Comparison of ENCODE assay signal across 8 cellular contexts in genomic region chr20:32762754-32763201, GRCh38. TPM values are rescaled to one million over a fixed set of nuclear protein-coding genes. Genes with fewer than 3 reads are reported as not detected.
DNase-seq lines count a peak whose midpoint lies in the region; ATAC-seq and TF ChIP-seq lines count a peak whose summit lies in the region.

No MANE protein-coding gene starts in this region.

- H3K27ac ChIP-seq in foreskin keratinocyte: no peak overlapping the region

- in situ Hi-C loops in G401 (cut with HindIII; ENCODE audit: low sequenced_read_pairs): no loop called here

- TF ChIP-seq CTCF in activated B cell treated with CpG ODN at 0.5 μM for 24 hours (IDR thresholded peaks at IDR 0.05) (no peak), foreskin keratinocyte (conservative IDR thresholded peaks at IDR 0.05) (no peak), retinal pigment epithelial cell (conservative IDR thresholded peaks at IDR 0.05; ENCODE audit: low read depth, low read length) (no peak)

- H3K36me3 Mint-ChIP-seq in activated B cell treated with CpG ODN at 0.5 μM for 24 hours (ENCODE audit: low read depth): peaks cover 1% of the 10 kb centered on the region

- peak overlapping the region; percentile 78 for H3K4me3 ChIP-seq in retinal pigment epithelial cell (ENCODE audit: low read length)

- POLR2A ChIA-PET in activated B cell treated with CpG ODN at 0.5 μM for 24 hours (lab: Charles Lee): interaction anchor here (0.5 to 2.7 kb wide), 3 partner anchors 19 to 67 kb away, joined by 6 to 23 read pairs (median 7); partner anchors contain the start of gene COMMD7

- no peaks in the 10 kb centered on the region for H3K9me3 Mint-ChIP-seq in activated B cell treated with CpG ODN at 0.5 μM for 24 hours

- H3K4me1 ChIP-seq in foreskin keratinocyte: peaks cover 4% of the 10 kb centered on the region

- ATAC-seq in HG03159 (IDR thresholded peaks at IDR 0.05; ENCODE audit: unreplicated experiment): peak; percentile 16
- peak; percentile 26 for ATAC-seq in activated B cell treated with CpG ODN at 0.5 μM for 24 hours (ENCODE audit: low read depth)
- ATAC-seq in foreskin keratinocyte: peak; percentile 11

- intact Hi-C loops in activated B cell treated with CpG ODN at 0.5 μM for 24 hours (cut with micrococcal nuclease): loop anchor here (1.0 kb wide), 2 partner anchors 19 to 210 kb away; partner anchors contain the start of gene COMMD7

- peak overlapping the region; percentile 86 for H3K4me3 Mint-ChIP-seq in activated B cell treated with CpG ODN at 0.5 μM for 24 hours

- CTCF ChIA-PET in activated B cell treated with CpG ODN at 0.5 μM for 24 hours (lab: Charles Lee): interaction anchor here (2.0 to 2.1 kb wide), 2 partner anchors 15 to 19 kb away, joined by 9 read pairs; partner anchors contain the start of gene COMMD7

- no peaks in the 10 kb centered on the region for H3K27me3 ChIP-seq in foreskin keratinocyte

- no peak overlapping the region for H3K27ac Mint-ChIP-seq in activated B cell treated with CpG ODN at 0.5 μM for 24 hours

- H3K4me1 Mint-ChIP-seq in activated B cell treated with CpG ODN at 0.5 μM for 24 hours: peaks cover 17% of the 10 kb centered on the region

- DNase-seq in DMS79 treated with DMSO at 0.1 percent for 48 hours (lab: John Stamatoyannopoulos, UW): peak; percentile 28
- no peak for DNase-seq in DMS79 (lab: John Stamatoyannopoulos, UW)
- DNase-seq in activated B cell treated with CpG ODN at 0.5 μM for 24 hours: no peak
- DNase-seq in foreskin keratinocyte: no peak
- DNase-seq in retinal pigment epithelial cell (ENCODE audit: low read depth): no peak
- no peak for DNase-seq in G401 (ENCODE audit: low spot score)
- no peak for DNase-seq in HPDE6-E6E7 (ENCODE audit: extremely low spot score)

- peaks cover 2% of the 10 kb centered on the region for H3K27me3 Mint-ChIP-seq in activated B cell treated with CpG ODN at 0.5 μM for 24 hours

RNA-seq across cellular contexts. Expression of gene DNMT3B, which starts 0.6 kb away (rescaled TPM):
- 0.20 and 0.32 TPM in 2 replicates for total RNA-seq in activated B cell treated with CpG ODN at 0.5 μM for 24 hours
- 2.6 and 2.7 TPM in 2 replicates for total RNA-seq in foreskin keratinocyte
- polyA plus RNA-seq in foreskin keratinocyte: 0.79 and 1.1 TPM in 2 replicates
- total RNA-seq in G401 (2014; rRNA removed; shearing (Covaris generic)): 23.4 and 29.1 TPM in 2 replicates

RNA-seq across cellular contexts. Expression of gene COMMD7, which starts 19.5 kb away (rescaled TPM):
- 35.5 and 37.9 TPM in 2 replicates for total RNA-seq in activated B cell treated with CpG ODN at 0.5 μM for 24 hours
- 34.7 and 39.9 TPM in 2 replicates for total RNA-seq in foreskin keratinocyte
- polyA plus RNA-seq in foreskin keratinocyte: 44.1 and 49.7 TPM in 2 replicates
- 48.4 and 61.8 TPM in 2 replicates for total RNA-seq in G401 (2014; rRNA removed; shearing (Covaris generic))

RNA-seq across cellular contexts. Expression of gene MAPRE1, which starts 57.0 kb away (rescaled TPM):
- total RNA-seq in activated B cell treated with CpG ODN at 0.5 μM for 24 hours (97.4 and 98.1 TPM in 2 replicates), foreskin keratinocyte (99.3 and 99.6 TPM in 2 replicates)
- polyA plus RNA-seq in foreskin keratinocyte: 60.1 and 67.2 TPM in 2 replicates
- 99.3 and 149 TPM in 2 replicates for total RNA-seq in G401 (2014; rRNA removed; shearing (Covaris generic))
